ENCODE assay signal across 1 cellular context in the genomic region with DNA sequence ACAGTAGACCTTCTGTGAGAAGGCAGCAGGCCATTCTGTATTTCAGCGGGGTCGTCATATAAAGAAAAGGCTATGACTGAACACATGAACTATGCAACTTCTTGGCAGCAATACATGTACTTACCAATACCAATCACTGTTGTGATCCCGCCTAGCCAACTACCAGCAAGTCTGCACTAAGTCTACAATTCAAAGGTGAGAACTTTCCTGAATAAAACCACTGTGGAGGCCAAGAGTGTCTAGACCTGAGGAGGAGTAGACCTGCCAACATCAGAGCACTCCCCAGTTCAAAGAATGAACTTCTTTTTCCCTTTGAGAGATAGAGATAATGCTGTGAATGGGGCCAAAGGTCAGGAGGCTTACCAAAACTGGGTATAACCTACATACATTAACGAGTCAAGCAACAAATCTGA.
TF ChIP-seq lines count a peak whose summit lies in the region.

No MANE protein-coding gene starts in this region.

TF ChIP-seq in HepG2, 621 proteins besides CTCF, POLR2A, EP300 and RAD21 (continued from another document and continues in another):
- TF ChIP-seq MZF1 (CRISPR knock-in tag; IDR thresholded peaks at IDR 0.05; ENCODE audit: borderline replicate concordance) (no peak), ISL2 (CRISPR knock-in tag; IDR thresholded peaks at IDR 0.05) (peak; percentile 65), NCOR1 (IDR thresholded peaks at IDR 0.05; ENCODE audit: borderline replicate concordance, low read length) (peak; percentile 90; the same call in 1 of the 2 replicates), ZNF841 (CRISPR knock-in tag; IDR thresholded peaks at IDR 0.05; ENCODE audit: borderline replicate concordance) (no peak), GZF1 (CRISPR knock-in tag; IDR thresholded peaks at IDR 0.05) (no peak), AGO1 (IDR thresholded peaks at IDR 0.05; ENCODE audit: low read depth, low read length, poor library complexity, severe bottlenecking) (no peak), KDM6A (CRISPR knock-in tag; IDR thresholded peaks at IDR 0.05; ENCODE audit: low read depth) (no peak), PLRG1 (conservative IDR thresholded peaks at IDR 0.05) (no peak), ARNT (IDR thresholded peaks at IDR 0.05) (no peak), RCOR2 (CRISPR knock-in tag; IDR thresholded peaks at IDR 0.05) (peak; percentile 53; the same call in 1 of the 2 replicates), TP53 (CRISPR knock-in tag; conservative IDR thresholded peaks at IDR 0.05) (no peak), ZNF644 (CRISPR knock-in tag; IDR thresholded peaks at IDR 0.05; ENCODE audit: low read depth) (peak; percentile 67; the same call in 1 of the 2 replicates), ZMYM3 (CRISPR knock-in tag; IDR thresholded peaks at IDR 0.05) (0 out of 2 replicates have a peak, but pooled peaks have one; percentile 24), GATAD2A (CRISPR knock-in tag; IDR thresholded peaks at IDR 0.05) (peak; percentile 39; the same call in 1 of the 2 replicates), ZSCAN22 (CRISPR knock-in tag; IDR thresholded peaks at IDR 0.05) (no peak), PHF21A (CRISPR knock-in tag; IDR thresholded peaks at IDR 0.05) (0 out of 2 replicates have a peak, but pooled peaks have one; percentile 23), FOXP1 (IDR thresholded peaks at IDR 0.05) (no peak), FOXP1 (CRISPR knock-in tag; IDR thresholded peaks at IDR 0.05) (no peak), NR2F2 (IDR thresholded peaks at IDR 0.05; ENCODE audit: borderline replicate concordance, low read depth) (peak; percentile 84; the same call in 1 of the 2 replicates), TBX3 (IDR thresholded peaks at IDR 0.05; ENCODE audit: borderline replicate concordance) (peak; percentile 11; the same call in 1 of the 2 replicates)
- TF ChIP-seq, protein P1, sequence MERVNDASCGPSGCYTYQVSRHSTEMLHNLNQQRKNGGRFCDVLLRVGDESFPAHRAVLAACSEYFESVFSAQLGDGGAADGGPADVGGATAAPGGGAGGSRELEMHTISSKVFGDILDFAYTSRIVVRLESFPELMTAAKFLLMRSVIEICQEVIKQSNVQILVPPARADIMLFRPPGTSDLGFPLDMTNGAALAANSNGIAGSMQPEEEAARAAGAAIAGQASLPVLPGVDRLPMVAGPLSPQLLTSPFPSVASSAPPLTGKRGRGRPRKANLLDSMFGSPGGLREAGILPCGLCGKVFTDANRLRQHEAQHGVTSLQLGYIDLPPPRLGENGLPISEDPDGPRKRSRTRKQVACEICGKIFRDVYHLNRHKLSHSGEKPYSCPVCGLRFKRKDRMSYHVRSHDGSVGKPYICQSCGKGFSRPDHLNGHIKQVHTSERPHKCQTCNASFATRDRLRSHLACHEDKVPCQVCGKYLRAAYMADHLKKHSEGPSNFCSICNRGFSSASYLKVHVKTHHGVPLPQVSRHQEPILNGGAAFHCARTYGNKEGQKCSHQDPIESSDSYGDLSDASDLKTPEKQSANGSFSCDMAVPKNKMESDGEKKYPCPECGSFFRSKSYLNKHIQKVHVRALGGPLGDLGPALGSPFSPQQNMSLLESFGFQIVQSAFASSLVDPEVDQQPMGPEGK (CRISPR knock-in tag; IDR thresholded peaks at IDR 0.05) = 0 out of 2 replicates have a peak, but pooled peaks have one; percentile 29
- TF ChIP-seq, protein P2, sequence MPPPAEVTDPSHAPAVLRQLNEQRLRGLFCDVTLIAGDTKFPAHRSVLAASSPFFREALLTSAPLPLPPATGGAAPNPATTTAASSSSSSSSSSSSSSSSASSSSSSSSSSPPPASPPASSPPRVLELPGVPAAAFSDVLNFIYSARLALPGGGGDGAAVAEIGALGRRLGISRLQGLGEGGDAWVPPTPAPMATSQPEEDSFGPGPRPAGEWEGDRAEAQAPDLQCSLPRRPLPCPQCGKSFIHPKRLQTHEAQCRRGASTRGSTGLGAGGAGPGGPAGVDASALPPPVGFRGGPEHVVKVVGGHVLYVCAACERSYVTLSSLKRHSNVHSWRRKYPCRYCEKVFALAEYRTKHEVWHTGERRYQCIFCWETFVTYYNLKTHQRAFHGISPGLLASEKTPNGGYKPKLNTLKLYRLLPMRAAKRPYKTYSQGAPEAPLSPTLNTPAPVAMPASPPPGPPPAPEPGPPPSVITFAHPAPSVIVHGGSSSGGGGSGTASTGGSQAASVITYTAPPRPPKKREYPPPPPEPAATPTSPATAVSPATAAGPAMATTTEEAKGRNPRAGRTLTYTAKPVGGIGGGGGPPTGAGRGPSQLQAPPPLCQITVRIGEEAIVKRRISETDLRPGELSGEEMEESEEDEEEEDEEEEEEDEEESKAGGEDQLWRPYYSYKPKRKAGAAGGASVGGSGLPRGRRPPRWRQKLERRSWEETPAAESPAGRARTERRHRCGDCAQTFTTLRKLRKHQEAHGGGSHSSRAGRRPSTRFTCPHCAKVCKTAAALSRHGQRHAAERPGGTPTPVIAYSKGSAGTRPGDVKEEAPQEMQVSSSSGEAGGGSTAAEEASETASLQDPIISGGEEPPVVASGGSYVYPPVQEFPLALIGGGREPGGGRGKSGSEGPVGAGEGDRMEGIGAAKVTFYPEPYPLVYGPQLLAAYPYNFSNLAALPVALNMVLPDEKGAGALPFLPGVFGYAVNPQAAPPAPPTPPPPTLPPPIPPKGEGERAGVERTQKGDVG (CRISPR knock-in tag; IDR thresholded peaks at IDR 0.05; ENCODE audit: borderline replicate concordance) = no peak
- TF ChIP-seq, protein P3, sequence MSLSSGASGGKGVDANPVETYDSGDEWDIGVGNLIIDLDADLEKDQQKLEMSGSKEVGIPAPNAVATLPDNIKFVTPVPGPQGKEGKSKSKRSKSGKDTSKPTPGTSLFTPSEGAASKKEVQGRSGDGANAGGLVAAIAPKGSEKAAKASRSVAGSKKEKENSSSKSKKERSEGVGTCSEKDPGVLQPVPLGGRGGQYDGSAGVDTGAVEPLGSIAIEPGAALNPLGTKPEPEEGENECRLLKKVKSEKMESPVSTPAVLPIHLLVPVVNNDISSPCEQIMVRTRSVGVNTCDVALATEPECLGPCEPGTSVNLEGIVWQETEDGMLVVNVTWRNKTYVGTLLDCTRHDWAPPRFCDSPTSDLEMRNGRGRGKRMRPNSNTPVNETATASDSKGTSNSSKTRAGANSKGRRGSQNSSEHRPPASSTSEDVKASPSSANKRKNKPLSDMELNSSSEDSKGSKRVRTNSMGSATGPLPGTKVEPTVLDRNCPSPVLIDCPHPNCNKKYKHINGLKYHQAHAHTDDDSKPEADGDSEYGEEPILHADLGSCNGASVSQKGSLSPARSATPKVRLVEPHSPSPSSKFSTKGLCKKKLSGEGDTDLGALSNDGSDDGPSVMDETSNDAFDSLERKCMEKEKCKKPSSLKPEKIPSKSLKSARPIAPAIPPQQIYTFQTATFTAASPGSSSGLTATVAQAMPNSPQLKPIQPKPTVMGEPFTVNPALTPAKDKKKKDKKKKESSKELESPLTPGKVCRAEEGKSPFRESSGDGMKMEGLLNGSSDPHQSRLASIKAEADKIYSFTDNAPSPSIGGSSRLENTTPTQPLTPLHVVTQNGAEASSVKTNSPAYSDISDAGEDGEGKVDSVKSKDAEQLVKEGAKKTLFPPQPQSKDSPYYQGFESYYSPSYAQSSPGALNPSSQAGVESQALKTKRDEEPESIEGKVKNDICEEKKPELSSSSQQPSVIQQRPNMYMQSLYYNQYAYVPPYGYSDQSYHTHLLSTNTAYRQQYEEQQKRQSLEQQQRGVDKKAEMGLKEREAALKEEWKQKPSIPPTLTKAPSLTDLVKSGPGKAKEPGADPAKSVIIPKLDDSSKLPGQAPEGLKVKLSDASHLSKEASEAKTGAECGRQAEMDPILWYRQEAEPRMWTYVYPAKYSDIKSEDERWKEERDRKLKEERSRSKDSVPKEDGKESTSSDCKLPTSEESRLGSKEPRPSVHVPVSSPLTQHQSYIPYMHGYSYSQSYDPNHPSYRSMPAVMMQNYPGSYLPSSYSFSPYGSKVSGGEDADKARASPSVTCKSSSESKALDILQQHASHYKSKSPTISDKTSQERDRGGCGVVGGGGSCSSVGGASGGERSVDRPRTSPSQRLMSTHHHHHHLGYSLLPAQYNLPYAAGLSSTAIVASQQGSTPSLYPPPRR (CRISPR knock-in tag; IDR thresholded peaks at IDR 0.05; ENCODE audit: borderline replicate concordance) = 0 out of 2 replicates have a peak, but pooled peaks have one; percentile 52
- TF ChIP-seq, protein P4, sequence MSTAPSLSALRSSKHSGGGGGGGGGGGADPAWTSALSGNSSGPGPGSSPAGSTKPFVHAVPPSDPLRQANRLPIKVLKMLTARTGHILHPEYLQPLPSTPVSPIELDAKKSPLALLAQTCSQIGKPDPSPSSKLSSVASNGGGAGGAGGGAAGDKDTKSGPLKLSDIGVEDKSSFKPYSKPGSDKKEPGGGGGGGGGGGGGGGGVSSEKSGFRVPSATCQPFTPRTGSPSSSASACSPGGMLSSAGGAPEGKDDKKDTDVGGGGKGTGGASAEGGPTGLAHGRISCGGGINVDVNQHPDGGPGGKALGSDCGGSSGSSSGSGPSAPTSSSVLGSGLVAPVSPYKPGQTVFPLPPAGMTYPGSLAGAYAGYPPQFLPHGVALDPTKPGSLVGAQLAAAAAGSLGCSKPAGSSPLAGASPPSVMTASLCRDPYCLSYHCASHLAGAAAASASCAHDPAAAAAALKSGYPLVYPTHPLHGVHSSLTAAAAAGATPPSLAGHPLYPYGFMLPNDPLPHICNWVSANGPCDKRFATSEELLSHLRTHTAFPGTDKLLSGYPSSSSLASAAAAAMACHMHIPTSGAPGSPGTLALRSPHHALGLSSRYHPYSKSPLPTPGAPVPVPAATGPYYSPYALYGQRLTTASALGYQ (CRISPR knock-in tag; IDR thresholded peaks at IDR 0.05) = peak; percentile 41; the same call in 1 of the 2 replicates
- TF ChIP-seq, protein P5, sequence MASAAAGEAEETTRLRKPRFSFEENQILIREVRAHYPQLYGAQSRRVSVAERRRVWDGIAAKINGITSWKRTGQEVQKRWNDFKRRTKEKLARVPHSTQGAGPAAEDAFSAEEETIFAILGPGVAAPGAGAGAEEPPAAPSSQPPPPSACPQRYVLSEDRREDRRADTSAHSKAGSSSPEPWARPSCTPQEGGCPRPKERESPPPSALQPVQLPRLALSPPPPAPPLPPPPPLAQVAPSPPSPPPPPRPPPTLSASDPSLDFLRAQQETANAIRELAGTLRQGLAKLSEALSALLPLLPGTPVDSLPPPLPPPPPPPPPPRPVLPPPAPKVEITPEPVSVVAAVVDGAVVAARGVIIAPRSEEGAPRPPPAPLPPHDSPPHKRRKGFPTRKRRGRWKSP (CRISPR knock-in tag; IDR thresholded peaks at IDR 0.05) = no peak
- TF ChIP-seq, protein P6, sequence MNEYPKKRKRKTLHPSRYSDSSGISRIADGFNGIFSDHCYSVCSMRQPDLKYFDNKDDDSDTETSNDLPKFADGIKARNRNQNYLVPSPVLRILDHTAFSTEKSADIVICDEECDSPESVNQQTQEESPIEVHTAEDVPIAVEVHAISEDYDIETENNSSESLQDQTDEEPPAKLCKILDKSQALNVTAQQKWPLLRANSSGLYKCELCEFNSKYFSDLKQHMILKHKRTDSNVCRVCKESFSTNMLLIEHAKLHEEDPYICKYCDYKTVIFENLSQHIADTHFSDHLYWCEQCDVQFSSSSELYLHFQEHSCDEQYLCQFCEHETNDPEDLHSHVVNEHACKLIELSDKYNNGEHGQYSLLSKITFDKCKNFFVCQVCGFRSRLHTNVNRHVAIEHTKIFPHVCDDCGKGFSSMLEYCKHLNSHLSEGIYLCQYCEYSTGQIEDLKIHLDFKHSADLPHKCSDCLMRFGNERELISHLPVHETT (CRISPR knock-in tag; conservative IDR thresholded peaks at IDR 0.05) = no peak
- TF ChIP-seq, protein P7, sequence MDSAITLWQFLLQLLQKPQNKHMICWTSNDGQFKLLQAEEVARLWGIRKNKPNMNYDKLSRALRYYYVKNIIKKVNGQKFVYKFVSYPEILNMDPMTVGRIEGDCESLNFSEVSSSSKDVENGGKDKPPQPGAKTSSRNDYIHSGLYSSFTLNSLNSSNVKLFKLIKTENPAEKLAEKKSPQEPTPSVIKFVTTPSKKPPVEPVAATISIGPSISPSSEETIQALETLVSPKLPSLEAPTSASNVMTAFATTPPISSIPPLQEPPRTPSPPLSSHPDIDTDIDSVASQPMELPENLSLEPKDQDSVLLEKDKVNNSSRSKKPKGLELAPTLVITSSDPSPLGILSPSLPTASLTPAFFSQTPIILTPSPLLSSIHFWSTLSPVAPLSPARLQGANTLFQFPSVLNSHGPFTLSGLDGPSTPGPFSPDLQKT (CRISPR knock-in tag; IDR thresholded peaks at IDR 0.05; ENCODE audit: borderline replicate concordance) = no peak
- TF ChIP-seq, protein P8, sequence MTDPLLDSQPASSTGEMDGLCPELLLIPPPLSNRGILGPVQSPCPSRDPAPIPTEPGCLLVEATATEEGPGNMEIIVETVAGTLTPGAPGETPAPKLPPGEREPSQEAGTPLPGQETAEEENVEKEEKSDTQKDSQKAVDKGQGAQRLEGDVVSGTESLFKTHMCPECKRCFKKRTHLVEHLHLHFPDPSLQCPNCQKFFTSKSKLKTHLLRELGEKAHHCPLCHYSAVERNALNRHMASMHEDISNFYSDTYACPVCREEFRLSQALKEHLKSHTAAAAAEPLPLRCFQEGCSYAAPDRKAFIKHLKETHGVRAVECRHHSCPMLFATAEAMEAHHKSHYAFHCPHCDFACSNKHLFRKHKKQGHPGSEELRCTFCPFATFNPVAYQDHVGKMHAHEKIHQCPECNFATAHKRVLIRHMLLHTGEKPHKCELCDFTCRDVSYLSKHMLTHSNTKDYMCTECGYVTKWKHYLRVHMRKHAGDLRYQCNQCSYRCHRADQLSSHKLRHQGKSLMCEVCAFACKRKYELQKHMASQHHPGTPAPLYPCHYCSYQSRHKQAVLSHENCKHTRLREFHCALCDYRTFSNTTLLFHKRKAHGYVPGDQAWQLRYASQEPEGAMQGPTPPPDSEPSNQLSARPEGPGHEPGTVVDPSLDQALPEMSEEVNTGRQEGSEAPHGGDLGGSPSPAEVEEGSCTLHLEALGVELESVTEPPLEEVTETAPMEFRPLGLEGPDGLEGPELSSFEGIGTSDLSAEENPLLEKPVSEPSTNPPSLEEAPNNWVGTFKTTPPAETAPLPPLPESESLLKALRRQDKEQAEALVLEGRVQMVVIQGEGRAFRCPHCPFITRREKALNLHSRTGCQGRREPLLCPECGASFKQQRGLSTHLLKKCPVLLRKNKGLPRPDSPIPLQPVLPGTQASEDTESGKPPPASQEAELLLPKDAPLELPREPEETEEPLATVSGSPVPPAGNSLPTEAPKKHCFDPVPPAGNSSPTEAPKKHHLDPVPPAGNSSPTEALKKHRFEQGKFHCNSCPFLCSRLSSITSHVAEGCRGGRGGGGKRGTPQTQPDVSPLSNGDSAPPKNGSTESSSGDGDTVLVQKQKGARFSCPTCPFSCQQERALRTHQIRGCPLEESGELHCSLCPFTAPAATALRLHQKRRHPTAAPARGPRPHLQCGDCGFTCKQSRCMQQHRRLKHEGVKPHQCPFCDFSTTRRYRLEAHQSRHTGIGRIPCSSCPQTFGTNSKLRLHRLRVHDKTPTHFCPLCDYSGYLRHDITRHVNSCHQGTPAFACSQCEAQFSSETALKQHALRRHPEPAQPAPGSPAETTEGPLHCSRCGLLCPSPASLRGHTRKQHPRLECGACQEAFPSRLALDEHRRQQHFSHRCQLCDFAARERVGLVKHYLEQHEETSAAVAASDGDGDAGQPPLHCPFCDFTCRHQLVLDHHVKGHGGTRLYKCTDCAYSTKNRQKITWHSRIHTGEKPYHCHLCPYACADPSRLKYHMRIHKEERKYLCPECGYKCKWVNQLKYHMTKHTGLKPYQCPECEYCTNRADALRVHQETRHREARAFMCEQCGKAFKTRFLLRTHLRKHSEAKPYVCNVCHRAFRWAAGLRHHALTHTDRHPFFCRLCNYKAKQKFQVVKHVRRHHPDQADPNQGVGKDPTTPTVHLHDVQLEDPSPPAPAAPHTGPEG (CRISPR knock-in tag; IDR thresholded peaks at IDR 0.05) = no peak
- TF ChIP-seq, protein P9, sequence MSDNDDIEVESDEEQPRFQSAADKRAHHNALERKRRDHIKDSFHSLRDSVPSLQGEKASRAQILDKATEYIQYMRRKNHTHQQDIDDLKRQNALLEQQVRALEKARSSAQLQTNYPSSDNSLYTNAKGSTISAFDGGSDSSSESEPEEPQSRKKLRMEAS (IDR thresholded peaks at IDR 0.05) = no peak
